In genomic region chr15:101543926-101544490, GRCh38 we compare ENCODE assay signal across 25 cellular contexts.
"Had no signal": no experiment of that assay in that cellular context is flagged by ENCODE, and none has a peak within 500 bp of the region (broad histone marks: within the 10 kb centered on the region; RNA-seq: fewer than 3 reads in every experiment).

No MANE protein-coding gene starts in this region.

- ATAC-seq: activated CD4-positive, CD25-positive, alpha-beta regulatory T cell treated with anti-CD3 and anti-CD28 coated beads, Interleukin-2, amount 50 U/mL, for 24 hours; activated CD8-positive, alpha-beta T cell treated with anti-CD3 and anti-CD28 coated beads for 36 hours; activated T-cell treated with anti-CD3 and anti-CD28 coated beads, Interleukin-2, amount 50 U/mL, for 4 hours; activated T-helper 17 cell treated with anti-CD3 and anti-CD28 coated beads, Interleukin-2, amount 50 U/mL, for 72 hours; esophagus mucosa; T-helper 17 cell had no signal

- DNase-seq: activated B cell treated with CpG ODN at 0.5 μM for 24 hours; activated CD4-positive, alpha-beta T cell treated with anti-CD3 and anti-CD28 coated beads for 48 hours; activated CD4-positive, alpha-beta T cell treated with anti-CD3 and anti-CD28 coated beads, Interleukin-2, amount 50 U/mL, for 1 hour; activated CD4-positive, alpha-beta T cell treated with anti-CD3 and anti-CD28 coated beads, Interleukin-2, amount 50 U/mL, for 48 hours; activated CD8-positive, alpha-beta memory T cell treated with anti-CD3 and anti-CD28 coated beads for 24 hours; activated CD8-positive, alpha-beta T cell treated with anti-CD3 and anti-CD28 coated beads for 36 hours; activated effector memory CD4-positive, alpha-beta T cell treated with Interleukin-2 at 50 U/mL for 16 hours; activated gamma-delta T cell treated with Interleukin-2 at 50 U/mL for 16 hours; activated naive CD4-positive, alpha-beta T cell treated with anti-CD3 and anti-CD28 coated beads, Interleukin-2, amount 50 U/mL, for 16 hours; activated naive CD4-positive, alpha-beta T cell treated with Interleukin-2 at 50 U/mL for 16 hours; activated T-cell treated with anti-CD3 and anti-CD28 coated beads, Interleukin-2, amount 50 U/mL, for 4 hours; amniotic stem cell; anterior cingulate cortex; brain microvascular endothelial cell; caudate nucleus; dorsolateral prefrontal cortex; effector memory CD4-positive, alpha-beta T cell; foreskin fibroblast; T-helper 1 cell; T-helper 17 cell; T1000; WERI-Rb-1 had no signal

- H3K36me3 ChIP-seq: brain microvascular endothelial cell, WERI-Rb-1 had no signal

- H3K27ac ChIP-seq: brain microvascular endothelial cell, dorsolateral prefrontal cortex, WERI-Rb-1 had no signal

- H3K4me3 ChIP-seq: dorsolateral prefrontal cortex had no signal
